Comparison of ENCODE assay signal across 12 cellular contexts in the genomic region with DNA sequence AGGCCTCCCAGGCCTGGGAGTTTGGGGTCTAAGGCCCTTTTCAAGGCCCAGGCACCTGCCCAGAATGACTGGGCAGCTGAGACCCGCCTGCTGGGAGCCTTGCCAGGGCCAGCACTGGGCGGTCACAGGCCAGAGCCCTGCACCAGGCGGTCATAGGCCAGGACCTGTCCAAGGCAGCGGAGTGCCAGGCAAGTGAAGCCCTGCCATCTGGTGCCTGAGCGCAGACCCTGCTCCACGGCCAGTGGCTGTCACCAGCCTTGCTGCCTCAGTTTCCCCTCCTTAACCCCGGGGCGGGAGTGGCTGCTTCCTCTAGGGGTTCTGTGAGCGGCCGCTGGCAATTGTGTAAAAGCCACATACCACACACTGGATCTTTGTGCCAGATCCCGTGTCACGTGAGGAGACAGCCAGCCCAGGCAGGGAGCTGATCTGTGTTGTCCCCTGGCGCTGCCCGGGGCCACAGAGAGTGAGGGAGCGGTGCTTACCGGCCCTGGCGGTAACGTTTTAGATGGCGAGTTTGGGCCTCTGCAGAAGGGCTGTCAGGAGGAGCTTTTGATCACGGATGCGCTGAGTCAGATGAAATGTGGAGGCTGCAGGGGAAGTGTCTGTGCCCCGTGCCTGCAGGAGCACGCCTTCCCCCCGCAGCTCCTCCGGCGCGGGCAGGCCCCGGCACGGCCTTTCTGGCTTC. TPM values are rescaled to one million over a fixed set of nuclear protein-coding genes. Genes with fewer than 3 reads are reported as not detected.
DNase-seq lines count a peak whose midpoint lies in the region; ATAC-seq and TF ChIP-seq lines count a peak whose summit lies in the region.
"Had no signal": no experiment of that assay in that cellular context is flagged by ENCODE, and none has a peak within 500 bp of the region (broad histone marks: within the 10 kb centered on the region; RNA-seq: fewer than 3 reads in every experiment).

No MANE protein-coding gene starts in this region.

- no peak overlapping the region for H3K4me3 Mint-ChIP-seq in stimulated activated memory B cell treated with anti-CD40 and anti-IgM and Interleukin-4, amounts not matched to agents 10 μg/mL and 1 μg/mL and 100 μg/mL, for 72 hours
- H3K4me3 Mint-ChIP-seq: activated naive CD8-positive, alpha-beta T cell had no signal

- H3K36me3 ChIP-seq in Panc1 (ENCODE audit: control insufficient read depth, insufficient read depth, low read length) (no peaks in the 10 kb centered on the region; the same call in none of the 2 replicates), liver (ENCODE audit: control insufficient read depth in 4 of 4, insufficient read depth in 3 of 4, low read depth in 1 of 4, low read length in 3 of 4) (no peaks in the 10 kb centered on the region), H7 (replicated peaks; ENCODE audit: control insufficient read depth, insufficient read depth, low read length) (no peaks in the 10 kb centered on the region; the same call in 1 of the 2 replicates)

- CTCF ChIA-PET in Panc1 (lab: Charles Lee): no interaction called here

- H3K27ac ChIP-seq in Panc1 (ENCODE audit: low read length): peak overlapping the region; percentile 96
- H3K27ac ChIP-seq in liver (ENCODE audit: low read depth in 1 of 2, low read length in 2 of 2): peak overlapping the region; percentile 76 to 90

- TF ChIP-seq CTCF in Panc1 (IDR thresholded peaks at IDR 0.05) (no peak), epithelial cell of esophagus (IDR thresholded peaks at IDR 0.05; ENCODE audit: insufficient read depth, low read depth, low read length, missing control alignments) (peak; percentile 12), liver (IDR thresholded peaks at IDR 0.05; ENCODE audit: low read depth, low read length, missing input control) (no peak)

- no TSS peak for BruUV-seq in Panc1 (replicated peaks; lab: Mats Ljungman, UMichigan)

- H3K4me3 ChIP-seq in Panc1 (ENCODE audit: low read depth in 2 of 2, low read length in 2 of 2) (peak overlapping the region; percentile 7 to 80), epithelial cell of esophagus (ENCODE audit: low read length) (no peak overlapping the region), liver (ENCODE audit: low read depth in 1 of 3, low read length in 3 of 3) (peak overlapping the region in 1 of 3 donors; percentile 31), H7 (ENCODE audit: insufficient read depth, low read depth, low read length) (no peak overlapping the region)

- H3K4me1 ChIP-seq in Panc1 (ENCODE audit: control insufficient read depth, insufficient read depth, low read length) (peaks cover 67% of the 10 kb centered on the region), liver (ENCODE audit: control insufficient read depth in 4 of 4, insufficient read depth in 4 of 4, low read length in 3 of 4) (peaks cover 23 to 36% (median 28%) of the 10 kb centered on the region in 4 donors)

- TF ChIP-seq RAD21 in liver (IDR thresholded peaks at IDR 0.05): peak in 1 of 2 donors; percentile 47

- H3K9me3 ChIP-seq in Panc1 (ENCODE audit: control insufficient read depth, insufficient read depth, low read depth, low read length): no peaks in the 10 kb centered on the region
- H3K9me3 ChIP-seq in liver (ENCODE audit: control insufficient read depth in 4 of 4, low read length in 3 of 4): no peaks in the 10 kb centered on the region

- peak overlapping the region; percentile 33 to 57 for H3K9ac ChIP-seq in liver (ENCODE audit: low read depth in 1 of 2, low read length in 2 of 2)

- peak; percentile 16 for ATAC-seq in Panc1
- ATAC-seq in stimulated activated memory B cell treated with anti-CD40 and anti-IgM and Interleukin-4, amounts not matched to agents 10 μg/mL and 1 μg/mL and 100 μg/mL, for 72 hours: no peak
- no peak for ATAC-seq in HG02973 (IDR thresholded peaks at IDR 0.05; ENCODE audit: unreplicated experiment)
- ATAC-seq: activated CD4-positive, CD25-positive, alpha-beta regulatory T cell treated with anti-CD3 and anti-CD28 coated beads, Interleukin-2, amount 50 U/mL, for 24 hours had no signal

- WGBS in liver: 37% methylated on average over 29 of the region's 29 CpGs

- H3K9me3 Mint-ChIP-seq in stimulated activated memory B cell treated with anti-CD40 and anti-IgM and Interleukin-4, amounts not matched to agents 10 μg/mL and 1 μg/mL and 100 μg/mL, for 72 hours: no peaks in the 10 kb centered on the region

- H3K27me3 Mint-ChIP-seq in stimulated activated memory B cell treated with anti-CD40 and anti-IgM and Interleukin-4, amounts not matched to agents 10 μg/mL and 1 μg/mL and 100 μg/mL, for 72 hours: peaks cover 75% of the 10 kb centered on the region

- peaks cover 7% of the 10 kb centered on the region for H3K4me1 Mint-ChIP-seq in stimulated activated memory B cell treated with anti-CD40 and anti-IgM and Interleukin-4, amounts not matched to agents 10 μg/mL and 1 μg/mL and 100 μg/mL, for 72 hours

- POLR2A ChIA-PET in Panc1 (lab: Charles Lee): no interaction called here

- DNase-seq in Panc1 (ENCODE audit: low read depth, low spot score): no peak
- peak; percentile 94 for DNase-seq in epithelial cell of esophagus (ENCODE audit: low read depth)
- DNase-seq in superior temporal gyrus (ENCODE audit: extremely low spot score): peak; percentile 45
- no peak for DNase-seq in NCI-H2029 (lab: John Stamatoyannopoulos, UW)
- DNase-seq in H7: no peak
- DNase-seq: Calu3; stimulated activated CD4-positive, alpha-beta T cell treated with anti-CD3 and anti-CD28 coated beads, Interleukin-4, amount 100 ng/mL, for 24 hours had no signal

- intact Hi-C loops in Panc1 (cut with micrococcal nuclease; ENCODE audit: unreplicated experiment): loop anchor here (5.0 to 10.0 kb wide), 3 partner anchors 55 to 117 kb away; no protein-coding TSS in a partner anchor

- H3K27ac Mint-ChIP-seq in stimulated activated memory B cell treated with anti-CD40 and anti-IgM and Interleukin-4, amounts not matched to agents 10 μg/mL and 1 μg/mL and 100 μg/mL, for 72 hours: no peak overlapping the region
- H3K27ac Mint-ChIP-seq: activated naive CD8-positive, alpha-beta T cell had no signal

- no peaks in the 10 kb centered on the region for H3K36me3 Mint-ChIP-seq in stimulated activated memory B cell treated with anti-CD40 and anti-IgM and Interleukin-4, amounts not matched to agents 10 μg/mL and 1 μg/mL and 100 μg/mL, for 72 hours
- H3K36me3 Mint-ChIP-seq: activated naive CD8-positive, alpha-beta T cell had no signal

- in situ Hi-C loops in Panc1 (cut with HindIII; ENCODE audit: low pct_unique_long_range_greater_than_20kb, low sequenced_read_pairs): no loop called here

- no peaks in the 10 kb centered on the region for H3K27me3 ChIP-seq in Panc1 (ENCODE audit: control insufficient read depth, insufficient read depth, low read length)
- no peaks in the 10 kb centered on the region for H3K27me3 ChIP-seq in liver (ENCODE audit: control insufficient read depth in 4 of 4, insufficient read depth in 4 of 4, low read length in 3 of 4)
- H3K27me3 ChIP-seq in H7 (ENCODE audit: control insufficient read depth, insufficient read depth, low read length): no peaks in the 10 kb centered on the region

TF ChIP-seq in liver, 16 proteins besides CTCF, POLR2A, EP300 and RAD21:
- TF ChIP-seq EGR1 (IDR thresholded peaks at IDR 0.05; ENCODE audit: low read depth in 2 of 2): no peak
- peak; percentile 49 for TF ChIP-seq SP1 (IDR thresholded peaks at IDR 0.05)
- peak; percentile 25 to 44 for TF ChIP-seq RXRA (IDR thresholded peaks at IDR 0.05)
- TF ChIP-seq FOXA1 (IDR thresholded peaks at IDR 0.05): no peak
- TF ChIP-seq, protein P1, sequence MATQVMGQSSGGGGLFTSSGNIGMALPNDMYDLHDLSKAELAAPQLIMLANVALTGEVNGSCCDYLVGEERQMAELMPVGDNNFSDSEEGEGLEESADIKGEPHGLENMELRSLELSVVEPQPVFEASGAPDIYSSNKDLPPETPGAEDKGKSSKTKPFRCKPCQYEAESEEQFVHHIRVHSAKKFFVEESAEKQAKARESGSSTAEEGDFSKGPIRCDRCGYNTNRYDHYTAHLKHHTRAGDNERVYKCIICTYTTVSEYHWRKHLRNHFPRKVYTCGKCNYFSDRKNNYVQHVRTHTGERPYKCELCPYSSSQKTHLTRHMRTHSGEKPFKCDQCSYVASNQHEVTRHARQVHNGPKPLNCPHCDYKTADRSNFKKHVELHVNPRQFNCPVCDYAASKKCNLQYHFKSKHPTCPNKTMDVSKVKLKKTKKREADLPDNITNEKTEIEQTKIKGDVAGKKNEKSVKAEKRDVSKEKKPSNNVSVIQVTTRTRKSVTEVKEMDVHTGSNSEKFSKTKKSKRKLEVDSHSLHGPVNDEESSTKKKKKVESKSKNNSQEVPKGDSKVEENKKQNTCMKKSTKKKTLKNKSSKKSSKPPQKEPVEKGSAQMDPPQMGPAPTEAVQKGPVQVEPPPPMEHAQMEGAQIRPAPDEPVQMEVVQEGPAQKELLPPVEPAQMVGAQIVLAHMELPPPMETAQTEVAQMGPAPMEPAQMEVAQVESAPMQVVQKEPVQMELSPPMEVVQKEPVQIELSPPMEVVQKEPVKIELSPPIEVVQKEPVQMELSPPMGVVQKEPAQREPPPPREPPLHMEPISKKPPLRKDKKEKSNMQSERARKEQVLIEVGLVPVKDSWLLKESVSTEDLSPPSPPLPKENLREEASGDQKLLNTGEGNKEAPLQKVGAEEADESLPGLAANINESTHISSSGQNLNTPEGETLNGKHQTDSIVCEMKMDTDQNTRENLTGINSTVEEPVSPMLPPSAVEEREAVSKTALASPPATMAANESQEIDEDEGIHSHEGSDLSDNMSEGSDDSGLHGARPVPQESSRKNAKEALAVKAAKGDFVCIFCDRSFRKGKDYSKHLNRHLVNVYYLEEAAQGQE (IDR thresholded peaks at IDR 0.05): peak; percentile 57
- peak; percentile 39 to 59 for TF ChIP-seq HNF4A (conservative IDR thresholded peaks at IDR 0.05)

RNA-seq across cellular contexts. Expression of a gene that starts 4.6 kb away (rescaled TPM):
- total RNA-seq in Panc1 (2021; ENCODE audit: unreplicated experiment): 676 TPM
- 1,186 TPM for polyA plus RNA-seq in Panc1 (2012; ENCODE audit: insufficient read length)
- total RNA-seq in liver: 100 to 1,000 TPM; 209 to 308 TPM
- polyA plus RNA-seq in liver: 100 to 1,000 TPM in 1 of 2 donors, 10 to 100 TPM in 1; 44.9 to 255 TPM
- 327 and 328 TPM in 2 replicates for total RNA-seq in H7 (2014; rRNA removed; shearing (Covaris generic))

Comparison
In these comparisons a context has a peak if more than half of its experiments do, and no peak if none do; other contexts are left out.
1. DNase-seq: peak in epithelial cell of esophagus (single experiment) and superior temporal gyrus (single experiment); none in Panc1 (single experiment), NCI-H2029 (single experiment) and H7 (single experiment).
2. H3K4me3 ChIP-seq: peak in Panc1 (2 of 2); none in epithelial cell of esophagus (single experiment) and H7 (single experiment).